30 cellular contexts compared by ENCODE assay signal in the genomic region with DNA sequence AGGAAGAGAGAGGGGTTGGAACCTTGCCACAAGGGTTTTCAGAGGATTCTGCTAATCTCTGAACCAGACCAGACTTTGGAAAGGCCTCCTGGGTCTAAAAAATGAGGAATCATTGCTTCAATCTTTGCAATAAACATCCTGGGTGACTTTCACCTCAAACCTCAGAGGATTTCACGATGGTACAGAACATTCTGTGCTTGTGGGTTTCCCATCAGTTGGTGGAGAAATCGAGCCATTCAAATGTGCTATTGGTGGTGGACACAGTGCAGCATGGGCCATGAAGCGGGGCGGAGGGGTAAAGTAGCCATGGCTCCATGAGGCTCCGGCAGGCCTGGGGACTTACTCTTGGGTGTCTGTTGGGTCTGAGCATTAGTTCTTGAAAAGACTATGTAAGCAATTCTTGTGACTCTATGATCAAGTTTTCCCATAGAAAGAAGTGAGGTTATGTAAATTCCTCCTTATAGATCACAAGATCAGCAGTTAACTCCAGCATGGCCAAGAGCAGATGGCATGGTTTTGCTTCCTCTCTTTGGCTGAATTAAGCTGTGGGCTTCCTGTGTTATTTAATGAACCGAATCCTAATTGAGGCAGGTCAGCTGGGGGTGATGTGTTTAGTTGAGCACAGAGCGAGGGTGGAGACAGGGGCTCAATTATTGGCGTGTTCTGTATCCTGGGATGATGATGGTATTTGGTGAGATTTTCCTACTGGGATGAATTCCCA. TPM values are rescaled to one million over a fixed set of nuclear protein-coding genes. Genes with fewer than 3 reads are reported as not detected.
A peak's percentile ranks its signal among the peaks of the same experiment; 100 is the strongest.
DNase-seq lines count a peak whose midpoint lies in the region; ATAC-seq, FAIRE-seq and TF ChIP-seq lines count a peak whose summit lies in the region.
"Had no signal": no experiment of that assay in that cellular context is flagged by ENCODE, and none has a peak within 500 bp of the region (broad histone marks: within the 10 kb centered on the region; RNA-seq: fewer than 3 reads in every experiment).

No MANE protein-coding gene starts in this region.

- POLR2A ChIA-PET in activated CD4-positive, alpha-beta T cell treated with anti-CD3 and anti-CD28 coated beads, Interleukin-2, amount 10 ng/mL, durations not matched to agents 7 days and 5 days (lab: Charles Lee), result interaction anchor here (0.7 kb wide), 1 partner anchor 37 kb away, joined by 3 read pairs; no protein-coding TSS in a partner anchor

- no peaks in the 10 kb centered on the region for H3K36me3 Mint-ChIP-seq in activated CD4-positive, alpha-beta T cell treated with anti-CD3 and anti-CD28 coated beads, Interleukin-2, amount 10 ng/mL, durations not matched to agents 7 days and 5 days (ENCODE audit: low read depth)

- no peak overlapping the region for H3K27ac Mint-ChIP-seq in activated CD4-positive, alpha-beta T cell treated with anti-CD3 and anti-CD28 coated beads, Interleukin-2, amount 10 ng/mL, durations not matched to agents 7 days and 5 days
- H3K27ac Mint-ChIP-seq: activated T-helper 1 cell treated with anti-CD3 and anti-CD28 coated beads, Interleukin-12 subunit alpha, Interleukin-12 subunit beta, Interleukin-2, Interleukin-4 antibody, amounts not matched to agents 30 ng/mL and 10 ng/mL and 1 ng/mL, durations not matched to agents 14 hours and 24 hours and 36 hours had no signal

- no peaks in the 10 kb centered on the region for H3K9me3 ChIP-seq in suprapubic skin
- H3K9me3 ChIP-seq: heart left ventricle, MG63, thyroid gland had no signal

- peaks cover 25% of the 10 kb centered on the region for H3K4me1 ChIP-seq in suprapubic skin

- 87% methylated on average over 8 of the region's 8 CpGs for WGBS in suprapubic skin

- DNase-seq in DMS 273 (lab: John Stamatoyannopoulos, UW; ENCODE audit: unreplicated experiment), result peak; percentile 8
- no peak for DNase-seq in DMS 273 treated with DMSO at 0.1 percent for 48 hours (lab: John Stamatoyannopoulos, UW)
- DNase-seq in amniotic epithelial cell (ENCODE audit: low read depth), result peak; percentile 95
- DNase-seq in left kidney (ENCODE audit: low read depth, low spot score), result peak; percentile 25
- DNase-seq in suprapubic skin (ENCODE audit: low spot score in 2 of 2), result no peak
- no peak for DNase-seq in GM19239 (ENCODE audit: insufficient read length, low spot score)
- no peak for DNase-seq in activated CD4-positive, alpha-beta T cell treated with anti-CD3 and anti-CD28 coated beads, Interleukin-2, amount 10 ng/mL, durations not matched to agents 7 days and 5 days
- DNase-seq: activated CD4-positive, alpha-beta T cell treated with anti-CD3 and anti-CD28 coated beads, Interleukin-2, amount 50 U/mL, for 1 hour; activated naive CD4-positive, alpha-beta T cell treated with anti-CD3 and anti-CD28 coated beads, Interleukin-2, amount 50 U/mL, for 16 hours; anterior cingulate cortex; DMS79 treated with DMSO at 0.1 percent for 48 hours; heart left ventricle; KBM-7; left cardiac atrium; mesendoderm; MG63; NCI-H1694 treated with DMSO at 0.1 percent for 48 hours; NCI-H2171 treated with DMSO at 0.1 percent for 48 hours; NCI-H526; stimulated activated naive CD8-positive, alpha-beta T cell treated with anti-CD3 and anti-CD28 coated beads, Interleukin-15, Interleukin-2, amounts not matched to agents 100 U/mL and 50 U/mL, for 24 hours; thyroid gland had no signal

- no peak for TF ChIP-seq CTCF in suprapubic skin (IDR thresholded peaks at IDR 0.05)

- H3K4me3 ChIP-seq in suprapubic skin, result no peak overlapping the region
- H3K4me3 ChIP-seq: heart left ventricle, MG63, thyroid gland had no signal

- no peak for FAIRE-seq in GM19239 (lab: Jason Lieb, UNC)
- FAIRE-seq: endothelial cell of umbilical vein, H1 had no signal

- TF ChIP-seq POLR2A in suprapubic skin (IDR thresholded peaks at IDR 0.05), result no peak
- TF ChIP-seq POLR2A in GM18505 (IDR thresholded peaks at IDR 0.05; ENCODE audit: borderline replicate concordance, extremely low read depth, insufficient read depth, insufficient read length), result no peak

- TF ChIP-seq EP300 in suprapubic skin (IDR thresholded peaks at IDR 0.05), result peak; percentile 61

- peaks cover 2% of the 10 kb centered on the region for H3K9me3 Mint-ChIP-seq in activated CD4-positive, alpha-beta T cell treated with anti-CD3 and anti-CD28 coated beads, Interleukin-2, amount 10 ng/mL, durations not matched to agents 7 days and 5 days
- H3K9me3 Mint-ChIP-seq: activated T-helper 1 cell treated with anti-CD3 and anti-CD28 coated beads, Interleukin-12 subunit alpha, Interleukin-12 subunit beta, Interleukin-2, Interleukin-4 antibody, amounts not matched to agents 30 ng/mL and 10 ng/mL and 1 ng/mL, durations not matched to agents 14 hours and 24 hours and 36 hours had no signal

- no peak for ATAC-seq in GM18505 (IDR thresholded peaks at IDR 0.05; ENCODE audit: unreplicated experiment)
- ATAC-seq: left cardiac atrium; stimulated activated naive CD8-positive, alpha-beta T cell treated with anti-CD3 and anti-CD28 coated beads, Interleukin-15, Interleukin-2, amounts not matched to agents 100 U/mL and 50 U/mL, for 24 hours had no signal

- no peak overlapping the region for H3K4me3 Mint-ChIP-seq in activated CD4-positive, alpha-beta T cell treated with anti-CD3 and anti-CD28 coated beads, Interleukin-2, amount 10 ng/mL, durations not matched to agents 7 days and 5 days
- H3K4me3 Mint-ChIP-seq: activated T-helper 1 cell treated with anti-CD3 and anti-CD28 coated beads, Interleukin-12 subunit alpha, Interleukin-12 subunit beta, Interleukin-2, Interleukin-4 antibody, amounts not matched to agents 30 ng/mL and 10 ng/mL and 1 ng/mL, durations not matched to agents 14 hours and 24 hours and 36 hours had no signal

- no peaks in the 10 kb centered on the region for H3K27me3 ChIP-seq in suprapubic skin
- H3K27me3 ChIP-seq: MG63, thyroid gland had no signal

- H3K36me3 ChIP-seq in suprapubic skin, result no peaks in the 10 kb centered on the region
- H3K36me3 ChIP-seq: heart left ventricle, MG63, thyroid gland had no signal

- no peak overlapping the region for H3K27ac ChIP-seq in suprapubic skin
- H3K27ac ChIP-seq: 22Rv1, RWPE1, VCaP had no signal

- CTCF ChIA-PET in activated CD4-positive, alpha-beta T cell treated with anti-CD3 and anti-CD28 coated beads, Interleukin-2, amount 10 ng/mL, durations not matched to agents 7 days and 5 days (lab: Charles Lee), result interaction anchor here (1.2 to 1.9 kb wide), 2 partner anchors 30 to 32 kb away, joined by 3 to 4 read pairs; no protein-coding TSS in a partner anchor

- H3K4me1 Mint-ChIP-seq in activated CD4-positive, alpha-beta T cell treated with anti-CD3 and anti-CD28 coated beads, Interleukin-2, amount 10 ng/mL, durations not matched to agents 7 days and 5 days, result peaks cover 34% of the 10 kb centered on the region

- peaks cover 17% of the 10 kb centered on the region for H3K27me3 Mint-ChIP-seq in activated CD4-positive, alpha-beta T cell treated with anti-CD3 and anti-CD28 coated beads, Interleukin-2, amount 10 ng/mL, durations not matched to agents 7 days and 5 days

RNA-seq across cellular contexts. Expression of a gene that starts 1.9 kb away (rescaled TPM):
- total RNA-seq in suprapubic skin, result 100 to 1,000 TPM in 2 of 4 donors, 10 to 100 TPM in 2; 55.3 to 103 (median 80.7) TPM
- total RNA-seq in activated CD4-positive, alpha-beta T cell treated with anti-CD3 and anti-CD28 coated beads, Interleukin-2, amount 10 ng/mL, durations not matched to agents 7 days and 5 days, result under 1 TPM; 0.50 to 0.52 TPM
- total RNA-seq: dermis microvascular lymphatic vessel endothelial cell; endothelial cell of umbilical vein; H1; T-helper 2 cell treated with Interferon-gamma antibody and Interleukin-4, amounts not matched to agents 100 ng/mL and 5 ng/mL, for 36 hours had no signal

Comparison
In these comparisons a context has a peak if more than half of its experiments do, and no peak if none do; other contexts are left out.
1. DNase-seq: peak in DMS 273 (single experiment), amniotic epithelial cell (single experiment) and left kidney (single experiment); none in DMS 273 treated with DMSO at 0.1 percent for 48 hours (single experiment), suprapubic skin (0 of 2), GM19239 (single experiment) and activated CD4-positive, alpha-beta T cell treated with anti-CD3 and anti-CD28 coated beads, Interleukin-2, amount 10 ng/mL, durations not matched to agents 7 days and 5 days (single experiment).
2. RNA of a gene that starts 1.9 kb away (total RNA-seq): 55.3 to 103 TPM in suprapubic skin; 0.50 to 0.52 TPM in activated CD4-positive, alpha-beta T cell treated with anti-CD3 and anti-CD28 coated beads, Interleukin-2, amount 10 ng/mL, durations not matched to agents 7 days and 5 days; every median in the first group is over 10 times any median in the second.